ENCODE assay signal across 1 cellular context in the genomic region with DNA sequence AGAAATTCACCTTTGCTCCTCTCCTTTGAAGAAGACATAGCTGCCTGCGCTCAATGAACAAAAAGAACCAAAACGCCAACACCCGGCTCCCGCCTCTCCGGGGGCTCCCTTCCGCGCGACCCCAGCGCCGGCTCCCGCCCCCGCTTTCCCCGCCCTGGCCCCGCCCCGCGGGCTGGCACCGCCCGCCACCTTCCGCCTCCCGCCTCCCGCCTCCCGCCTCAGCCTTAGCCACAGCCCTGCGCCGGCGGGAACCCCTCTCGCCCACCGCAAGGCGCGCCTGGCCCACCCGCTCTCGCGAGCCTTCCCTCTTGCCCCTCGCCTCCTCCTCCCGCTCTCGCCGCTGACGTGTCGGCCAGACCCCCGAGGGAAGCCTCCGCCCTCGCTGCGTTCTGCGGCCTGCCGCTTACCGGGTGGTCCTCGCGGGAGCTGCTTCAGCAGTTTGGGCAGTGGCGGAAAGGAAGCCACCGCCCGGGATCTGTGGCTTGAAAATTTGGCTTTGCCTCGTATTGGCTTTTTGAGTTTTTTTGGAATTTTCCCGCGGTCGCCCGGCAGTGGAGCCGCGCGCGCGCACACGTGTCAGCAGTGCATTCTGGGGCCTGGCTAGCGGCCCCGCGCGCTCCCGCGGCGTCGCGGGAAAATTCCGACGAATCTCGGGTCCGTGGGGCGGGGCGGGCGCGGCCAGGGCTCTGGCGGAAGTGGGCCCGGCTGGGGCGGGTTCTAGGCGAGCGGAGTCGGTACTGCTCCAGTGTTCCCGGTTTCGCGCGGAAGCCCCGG.
A peak's percentile ranks its signal among the peaks of the same experiment; 100 is the strongest.
TF ChIP-seq lines count a peak whose summit lies in the region.

A gene with protein sequence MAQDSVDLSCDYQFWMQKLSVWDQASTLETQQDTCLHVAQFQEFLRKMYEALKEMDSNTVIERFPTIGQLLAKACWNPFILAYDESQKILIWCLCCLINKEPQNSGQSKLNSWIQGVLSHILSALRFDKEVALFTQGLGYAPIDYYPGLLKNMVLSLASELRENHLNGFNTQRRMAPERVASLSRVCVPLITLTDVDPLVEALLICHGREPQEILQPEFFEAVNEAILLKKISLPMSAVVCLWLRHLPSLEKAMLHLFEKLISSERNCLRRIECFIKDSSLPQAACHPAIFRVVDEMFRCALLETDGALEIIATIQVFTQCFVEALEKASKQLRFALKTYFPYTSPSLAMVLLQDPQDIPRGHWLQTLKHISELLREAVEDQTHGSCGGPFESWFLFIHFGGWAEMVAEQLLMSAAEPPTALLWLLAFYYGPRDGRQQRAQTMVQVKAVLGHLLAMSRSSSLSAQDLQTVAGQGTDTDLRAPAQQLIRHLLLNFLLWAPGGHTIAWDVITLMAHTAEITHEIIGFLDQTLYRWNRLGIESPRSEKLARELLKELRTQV (minus strand): TSS at position 591 of the 774 bp plus-strand sequence. CDS start 68,418 bp downstream, outside the sequence.

TF ChIP-seq in WTC11, 78 proteins besides CTCF, POLR2A, EP300 and RAD21 (continued from another document):
- TF ChIP-seq AFF4 (CRISPR knock-in tag; IDR thresholded peaks at IDR 0.05; ENCODE audit: borderline replicate concordance), result 0 out of 2 replicates have a peak, but pooled peaks have one; percentile 59
- TF ChIP-seq TEAD1 (CRISPR knock-in tag; IDR thresholded peaks at IDR 0.05), result peak; percentile 31; the same call in 1 of the 2 replicates
- TF ChIP-seq, protein P1, sequence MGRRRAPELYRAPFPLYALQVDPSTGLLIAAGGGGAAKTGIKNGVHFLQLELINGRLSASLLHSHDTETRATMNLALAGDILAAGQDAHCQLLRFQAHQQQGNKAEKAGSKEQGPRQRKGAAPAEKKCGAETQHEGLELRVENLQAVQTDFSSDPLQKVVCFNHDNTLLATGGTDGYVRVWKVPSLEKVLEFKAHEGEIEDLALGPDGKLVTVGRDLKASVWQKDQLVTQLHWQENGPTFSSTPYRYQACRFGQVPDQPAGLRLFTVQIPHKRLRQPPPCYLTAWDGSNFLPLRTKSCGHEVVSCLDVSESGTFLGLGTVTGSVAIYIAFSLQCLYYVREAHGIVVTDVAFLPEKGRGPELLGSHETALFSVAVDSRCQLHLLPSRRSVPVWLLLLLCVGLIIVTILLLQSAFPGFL (CRISPR knock-in tag; IDR thresholded peaks at IDR 0.05; ENCODE audit: borderline replicate concordance), result no peak
- TF ChIP-seq MYBL2 (CRISPR knock-in tag; IDR thresholded peaks at IDR 0.05), result 0 out of 2 replicates have a peak, but pooled peaks have one; percentile 68
- 0 out of 2 replicates have a peak, but pooled peaks have one; percentile 23 for TF ChIP-seq CBFB (CRISPR knock-in tag; IDR thresholded peaks at IDR 0.05; ENCODE audit: low read depth)
- no peak for TF ChIP-seq NFYB (CRISPR knock-in tag; conservative IDR thresholded peaks at IDR 0.05; ENCODE audit: low read depth)
- peak; percentile 39; the same call in 1 of the 2 replicates for TF ChIP-seq KAT7 (CRISPR knock-in tag; IDR thresholded peaks at IDR 0.05; ENCODE audit: borderline replicate concordance)
- TF ChIP-seq FOXP4 (CRISPR knock-in tag; IDR thresholded peaks at IDR 0.05), result peak; percentile 63; the same call in 1 of the 2 replicates
- TF ChIP-seq, protein P2, sequence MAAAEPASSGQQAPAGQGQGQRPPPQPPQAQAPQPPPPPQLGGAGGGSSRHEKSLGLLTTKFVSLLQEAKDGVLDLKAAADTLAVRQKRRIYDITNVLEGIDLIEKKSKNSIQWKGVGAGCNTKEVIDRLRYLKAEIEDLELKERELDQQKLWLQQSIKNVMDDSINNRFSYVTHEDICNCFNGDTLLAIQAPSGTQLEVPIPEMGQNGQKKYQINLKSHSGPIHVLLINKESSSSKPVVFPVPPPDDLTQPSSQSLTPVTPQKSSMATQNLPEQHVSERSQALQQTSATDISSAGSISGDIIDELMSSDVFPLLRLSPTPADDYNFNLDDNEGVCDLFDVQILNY (CRISPR knock-in tag; IDR thresholded peaks at IDR 0.05), result peak; percentile 93
- TF ChIP-seq ZNF263 (CRISPR knock-in tag; IDR thresholded peaks at IDR 0.05; ENCODE audit: low read depth), result no peak
- 0 out of 2 replicates have a peak, but pooled peaks have one; percentile 30 for TF ChIP-seq RELA (CRISPR knock-in tag; IDR thresholded peaks at IDR 0.05; ENCODE audit: borderline replicate concordance)
- TF ChIP-seq ZNF232 (CRISPR knock-in tag; IDR thresholded peaks at IDR 0.05), result peak; percentile 79; the same call in 1 of the 2 replicates
- TF ChIP-seq ETV6 (CRISPR knock-in tag; IDR thresholded peaks at IDR 0.05), result peak; percentile 39; the same call in 1 of the 2 replicates
- TF ChIP-seq ATF1 (CRISPR knock-in tag; IDR thresholded peaks at IDR 0.05), result peak; percentile 45; the same call in 1 of the 2 replicates
- TF ChIP-seq E2F1 (CRISPR knock-in tag; IDR thresholded peaks at IDR 0.05), result 0 out of 2 replicates have a peak, but pooled peaks have one; percentile 38
- TF ChIP-seq CREM (CRISPR knock-in tag; IDR thresholded peaks at IDR 0.05), result peak; percentile 76
- no peak for TF ChIP-seq STAT6 (CRISPR knock-in tag; conservative IDR thresholded peaks at IDR 0.05; ENCODE audit: low read depth)
- peak; percentile 64 for TF ChIP-seq USF1 (CRISPR knock-in tag; IDR thresholded peaks at IDR 0.05)
- no peak for TF ChIP-seq ZNF423 (CRISPR knock-in tag; IDR thresholded peaks at IDR 0.05)
- peak; percentile 42; the same call in 1 of the 2 replicates for TF ChIP-seq HMGXB4 (CRISPR knock-in tag; IDR thresholded peaks at IDR 0.05)
- peak; percentile 58; the same call in 1 of the 2 replicates for TF ChIP-seq GABPB1 (CRISPR knock-in tag; IDR thresholded peaks at IDR 0.05)
- TF ChIP-seq, protein P3, sequence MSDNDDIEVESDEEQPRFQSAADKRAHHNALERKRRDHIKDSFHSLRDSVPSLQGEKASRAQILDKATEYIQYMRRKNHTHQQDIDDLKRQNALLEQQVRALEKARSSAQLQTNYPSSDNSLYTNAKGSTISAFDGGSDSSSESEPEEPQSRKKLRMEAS (CRISPR knock-in tag; IDR thresholded peaks at IDR 0.05), result peak; percentile 77; the same call in 1 of the 2 replicates
- TF ChIP-seq FOXP1 (CRISPR knock-in tag; IDR thresholded peaks at IDR 0.05; ENCODE audit: borderline replicate concordance), result no peak; the same call in 1 of the 2 replicates
- peak; percentile 45; the same call in 1 of the 2 replicates for TF ChIP-seq SP1 (CRISPR knock-in tag; conservative IDR thresholded peaks at IDR 0.05)
- no peak for TF ChIP-seq ZNF671 (CRISPR knock-in tag; IDR thresholded peaks at IDR 0.05)
TF ChIP-seq in WTC11: peak in this region for 22.
